25 cellular contexts compared by ENCODE assay signal in the genomic region with DNA sequence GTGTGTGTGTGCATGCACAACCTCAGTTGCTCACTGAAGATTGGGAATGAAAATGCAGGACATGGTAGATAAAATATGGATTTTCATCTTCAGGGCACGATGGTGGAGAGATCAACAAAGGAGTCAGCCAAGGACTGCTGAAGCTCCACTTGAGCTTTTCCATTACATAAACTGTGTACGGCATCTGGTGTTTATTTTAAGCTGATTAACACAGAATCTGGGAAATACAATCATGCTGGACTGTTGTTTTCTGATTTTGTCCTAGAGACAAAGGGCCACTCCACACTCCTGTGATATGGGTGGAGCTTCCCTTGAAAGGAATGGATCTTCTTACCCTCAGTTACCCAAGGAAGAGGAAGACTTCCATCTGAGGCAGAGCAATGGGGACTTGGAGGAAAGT.
"Had no signal": no experiment of that assay in that cellular context is flagged by ENCODE, and none has a peak within 500 bp of the region (broad histone marks: within the 10 kb centered on the region; RNA-seq: fewer than 3 reads in every experiment).

No MANE protein-coding gene starts in this region.

- H3K27ac ChIP-seq: epithelial cell of prostate, esophagus squamous epithelium, pancreas, psoas muscle, sigmoid colon, thoracic aorta had no signal

- H3K4me1 ChIP-seq: esophagus squamous epithelium, pancreas, psoas muscle, sigmoid colon had no signal

- DNase-seq: activated CD4-positive, alpha-beta T cell treated with anti-CD3 and anti-CD28 coated beads, Interleukin-2, amount 10 ng/mL, durations not matched to agents 7 days and 5 days; activated CD4-positive, CD25-positive, alpha-beta regulatory T cell treated with anti-CD3 and anti-CD28 coated beads, Interleukin-2, amount 50 U/mL, for 72 hours; activated CD8-positive, alpha-beta T cell treated with anti-CD3 and anti-CD28 coated beads for 36 hours; activated naive CD8-positive, alpha-beta T cell treated with anti-CD3 and anti-CD28 coated beads, Interleukin-2, amount 50 U/mL, for 24 hours; activated T-cell treated with anti-CD3 and anti-CD28 coated beads, Interleukin-2, amount 50 U/mL, for 48 hours; dermis blood vessel endothelial cell; effector CD4-positive, alpha-beta T cell; esophagus squamous epithelium; head of caudate nucleus; hippocampal formation; left cardiac atrium; left ventricle myocardium superior; pancreas; psoas muscle; sigmoid colon; small intestine; stimulated activated CD4-positive, alpha-beta T cell treated with anti-CD3 and anti-CD28 coated beads, Interleukin-4, amount 100 ng/mL, for 24 hours; trophoblast cell had no signal

- FAIRE-seq: bronchial epithelial cell, colon, keratinocyte, pancreas, small intestine, urothelium cell line had no signal

- H3K36me3 ChIP-seq: esophagus squamous epithelium, pancreas, sigmoid colon, thoracic aorta had no signal

- ATAC-seq: activated CD8-positive, alpha-beta T cell treated with anti-CD3 and anti-CD28 coated beads for 36 hours; activated naive CD8-positive, alpha-beta T cell treated with anti-CD3 and anti-CD28 coated beads, Interleukin-2, amount 50 U/mL, for 24 hours; left cardiac atrium; left ventricle myocardium superior; pancreas; psoas muscle; stimulated activated effector memory CD8-positive, alpha-beta T cell treated with anti-CD3 and anti-CD28 coated beads, Interleukin-12 subunit alpha, Interleukin-12 subunit beta, amount 100 ng/mL, for 72 hours had no signal

- H3K27me3 ChIP-seq: esophagus squamous epithelium, pancreas, sigmoid colon had no signal

- H3K4me3 ChIP-seq: esophagus squamous epithelium, pancreas, psoas muscle, sigmoid colon, thoracic aorta had no signal

- H3K9me3 ChIP-seq: esophagus squamous epithelium, pancreas, psoas muscle, sigmoid colon, thoracic aorta had no signal
